ENCODE assay signal across 8 cellular contexts in genomic region chr1:227318003-227318851, GRCh38. TPM values are rescaled to one million over a fixed set of nuclear protein-coding genes. Genes with fewer than 3 reads are reported as not detected.
DNase-seq lines count a peak whose midpoint lies in the region; ATAC-seq and TF ChIP-seq lines count a peak whose summit lies in the region.

Gene CDC42BPA (minus strand): TSS chr1:227318492. CDS start chr1:227317182, 1,310 bp downstream.

- no peak for TF ChIP-seq CTCF in activated B cell treated with CpG ODN at 0.5 μM for 24 hours (IDR thresholded peaks at IDR 0.05)

- peaks cover 37% of the 10 kb centered on the region for H3K27me3 Mint-ChIP-seq in activated B cell treated with CpG ODN at 0.5 μM for 24 hours

- H3K4me1 Mint-ChIP-seq in activated B cell treated with CpG ODN at 0.5 μM for 24 hours = peaks cover 9% of the 10 kb centered on the region

- CTCF ChIA-PET in activated B cell treated with CpG ODN at 0.5 μM for 24 hours (lab: Charles Lee) = no interaction called here

- peak within 1 kb of the TSS; percentile 75 for H3K4me3 Mint-ChIP-seq in activated B cell treated with CpG ODN at 0.5 μM for 24 hours

- no peaks in the 10 kb centered on the region for H3K36me3 Mint-ChIP-seq in activated B cell treated with CpG ODN at 0.5 μM for 24 hours (ENCODE audit: low read depth)

- intact Hi-C loops in activated B cell treated with CpG ODN at 0.5 μM for 24 hours (cut with micrococcal nuclease) = no loop called here

- POLR2A ChIA-PET in activated B cell treated with CpG ODN at 0.5 μM for 24 hours (lab: Charles Lee) = no interaction called here

- ATAC-seq in activated B cell treated with CpG ODN at 0.5 μM for 24 hours (ENCODE audit: low read depth) (peak; percentile 72), HG02870 (IDR thresholded peaks at IDR 0.05; ENCODE audit: unreplicated experiment) (no peak)

- DNase-seq in COLO668 (lab: John Stamatoyannopoulos, UW; ENCODE audit: unreplicated experiment) (peak; percentile 93), GOT3 (lab: John Stamatoyannopoulos, UW) (peak; percentile 95), NCI-H2081 treated with DMSO at 0.1 percent for 48 hours (lab: John Stamatoyannopoulos, UW) (peak; percentile 45), activated B cell treated with CpG ODN at 0.5 μM for 24 hours (peak; percentile 19), dermis microvascular lymphatic vessel endothelial cell (ENCODE audit: low read depth in 2 of 2) (peak in 1 of 2 donors; percentile 92), left kidney (ENCODE audit: low read depth, low spot score) (peak; percentile 98)
- peak; percentile 5 to 27 for DNase-seq in stimulated activated CD4-positive, alpha-beta T cell treated with anti-CD3 and anti-CD28 coated beads, Interleukin-1b, Interleukin-23, amount 100 ng/mL, for 4 hours (ENCODE audit: low read depth in 2 of 2)

- no peak within 1 kb of the TSS for H3K27ac Mint-ChIP-seq in activated B cell treated with CpG ODN at 0.5 μM for 24 hours

- no peaks in the 10 kb centered on the region for H3K9me3 Mint-ChIP-seq in activated B cell treated with CpG ODN at 0.5 μM for 24 hours

RNA-seq across cellular contexts. Expression of gene CDC42BPA, which starts in this region (rescaled TPM):
- total RNA-seq in activated B cell treated with CpG ODN at 0.5 μM for 24 hours (0.29 and 0.64 TPM in 2 replicates), dermis microvascular lymphatic vessel endothelial cell (53.0 and 55.0 TPM in 2 replicates)

Comparison
In these comparisons a context has a peak if more than half of its experiments do, and no peak if none do; other contexts are left out.
1. RNA of gene CDC42BPA (total RNA-seq): 53.0 to 55.0 TPM in dermis microvascular lymphatic vessel endothelial cell; 0.29 to 0.64 TPM in activated B cell treated with CpG ODN at 0.5 μM for 24 hours; every median in the first group is over 10 times any median in the second.
2. Peak in DNase-seq and ATAC-seq in activated B cell treated with CpG ODN at 0.5 μM for 24 hours; RNA of the gene not detected or under 1 TPM.